In the genomic region with DNA sequence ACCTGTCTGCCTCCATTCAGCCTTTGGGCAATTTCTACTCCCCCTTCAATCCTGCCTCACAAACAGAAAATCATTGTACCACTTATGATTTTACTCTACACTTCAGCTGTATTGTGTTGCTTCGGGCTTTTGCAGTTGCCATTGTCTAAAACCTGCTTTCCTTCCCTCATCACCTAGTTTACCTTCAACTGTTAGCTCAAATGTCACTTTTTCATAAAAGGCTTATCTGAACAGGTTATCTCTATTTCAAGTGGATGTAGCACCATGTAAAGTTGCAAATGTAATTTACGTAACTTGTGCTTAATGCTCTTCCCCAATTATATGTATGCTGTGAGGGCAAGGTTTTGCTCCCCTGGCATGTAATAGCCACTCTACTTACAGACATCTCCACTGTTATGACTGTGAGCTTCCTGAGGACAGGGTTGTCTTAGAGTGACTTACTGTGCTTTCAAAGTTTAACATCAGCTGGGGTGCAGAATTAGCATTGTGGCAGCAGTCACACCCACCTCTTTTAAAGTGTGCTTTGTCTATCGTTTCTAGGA, we compare ENCODE assay signal across 20 cellular contexts. TPM values are rescaled to one million over a fixed set of nuclear protein-coding genes. Genes with fewer than 3 reads are reported as not detected.
DNase-seq lines count a peak whose midpoint lies in the region; ATAC-seq, FAIRE-seq and TF ChIP-seq lines count a peak whose summit lies in the region.
"Had no signal": no experiment of that assay in that cellular context is flagged by ENCODE, and none has a peak within 500 bp of the region (broad histone marks: within the 10 kb centered on the region; RNA-seq: fewer than 3 reads in every experiment).

No MANE protein-coding gene starts in this region.

- H3K9ac ChIP-seq in HUES48 (ENCODE audit: low read depth, low read length) = no peak overlapping the region
- H3K9ac ChIP-seq in H1 (replicated peaks in 1 of 4; ENCODE audit: extremely low read depth in 1 of 4, low read depth in 3 of 4, low read length in 3 of 4) = no peak overlapping the region

- H2BK15ac ChIP-seq in H1 (ENCODE audit: low read length) = no peak overlapping the region

- H3K4me1 ChIP-seq in HUES48 (ENCODE audit: control insufficient read depth, insufficient read depth, low read length) (0 out of 2 replicates have a peak, but pooled peaks cover 5% of the 10 kb centered on the region), H1 (replicated peaks in 1 of 4; ENCODE audit: control insufficient read depth in 3 of 4, insufficient read depth in 4 of 4, low read length in 3 of 4) (peaks cover 0 to 5% (median 2%) of the 10 kb centered on the region in 4 experiments; a peak in 2 of 7 replicates)
- H3K4me1 ChIP-seq: BE2C had no signal

- H3K14ac ChIP-seq in H1 (ENCODE audit: insufficient read length) = no peak overlapping the region

- POLR2A ChIA-PET in H1 (lab: Charles Lee; ENCODE audit: partially characterized antibody) = interaction anchor here (0.6 to 18.5 kb wide), 10 partner anchors 8 to 377 kb away, joined by 3 to 264 read pairs (median 3); a partner anchor contains a TSS

- no peak overlapping the region for H4K8ac ChIP-seq in H1 (ENCODE audit: extremely low read depth, insufficient read depth, low read length)

- H2BK20ac ChIP-seq in H1 (ENCODE audit: low read length) = no peak overlapping the region

- no peaks in the 10 kb centered on the region for H3K79me1 ChIP-seq in H1 (ENCODE audit: low read depth, low read length)

- CTCF ChIA-PET in H1 (lab: Charles Lee; ENCODE audit: partially characterized antibody) = interaction anchor here (0.6 to 2.0 kb wide), 6 partner anchors 14 to 99 kb away, joined by 3 to 5 read pairs (median 4); no protein-coding TSS in a partner anchor

- no peak overlapping the region for H3K4ac ChIP-seq in H1 (replicated peaks; ENCODE audit: insufficient read length, low read depth, low read length)

- H3K18ac ChIP-seq in H1 (ENCODE audit: extremely low read depth, low read length) = no peak overlapping the region

- ATAC-seq in stimulated activated naive CD8-positive, alpha-beta T cell treated with anti-CD3 and anti-CD28 coated beads, Interleukin-15, Interleukin-2, amounts not matched to agents 100 U/mL and 50 U/mL, for 24 hours = no peak
- ATAC-seq in activated T-helper 17 cell treated with anti-CD3 and anti-CD28 coated beads, Interleukin-2, amount 50 U/mL, for 72 hours (replicated peaks) = no peak

- H3K27ac Mint-ChIP-seq in stimulated activated naive CD8-positive, alpha-beta T cell treated with anti-CD3 and anti-CD28 coated beads, Interleukin-15, Interleukin-2, amounts not matched to agents 100 ng/mL and 50 ng/mL, for 24 hours = peak overlapping the region; percentile 1
- H3K27ac Mint-ChIP-seq in activated T-helper 17 cell treated with anti-CD3 and anti-CD28 coated beads, Interleukin-2, amount 50 U/mL, for 72 hours = no peak overlapping the region
- H3K27ac Mint-ChIP-seq: T-helper 1 cell treated with Interleukin-12 subunit alpha and Interleukin-12 subunit beta and Interleukin-4 antibody, amounts not matched to agents 30 μg/mL and 1 μg/mL, for 36 hours had no signal

- no peak overlapping the region for H2AFZ ChIP-seq in H1 (ENCODE audit: low read length)

- no peak overlapping the region for H3K4me3 Mint-ChIP-seq in stimulated activated naive CD8-positive, alpha-beta T cell treated with anti-CD3 and anti-CD28 coated beads, Interleukin-15, Interleukin-2, amounts not matched to agents 100 ng/mL and 50 ng/mL, for 24 hours
- H3K4me3 Mint-ChIP-seq in activated T-helper 17 cell treated with anti-CD3 and anti-CD28 coated beads, Interleukin-2, amount 50 U/mL, for 72 hours = no peak overlapping the region
- H3K4me3 Mint-ChIP-seq: H9; T-helper 1 cell treated with Interleukin-12 subunit alpha and Interleukin-12 subunit beta and Interleukin-4 antibody, amounts not matched to agents 30 μg/mL and 1 μg/mL, for 36 hours had no signal

- H2BK12ac ChIP-seq in H1 (ENCODE audit: low read depth, low read length) = no peak overlapping the region

- no peak overlapping the region for H4K5ac ChIP-seq in H1 (ENCODE audit: insufficient read length, low read depth, low read length)

- no peak for DNase-seq in stimulated activated naive CD8-positive, alpha-beta T cell treated with anti-CD3 and anti-CD28 coated beads, Interleukin-15, Interleukin-2, amounts not matched to agents 100 U/mL and 50 U/mL, for 24 hours
- DNase-seq in H1 (ENCODE audit: low read depth in 1 of 2, low spot score in 2 of 2) (no peak), GOT3 (lab: John Stamatoyannopoulos, UW) (no peak), KBM-7 (no peak), NCI-H510A treated with DMSO at 0.1 percent for 48 hours (lab: John Stamatoyannopoulos, UW) (no peak)
- DNase-seq: BE2C; caudate nucleus; H9; Right ventricle myocardium superior; stimulated activated CD4-positive, alpha-beta T cell treated with anti-CD3 and anti-CD28 coated beads, Interleukin-2, amount 100 ng/mL, for 48 hours; testis had no signal

- no peaks in the 10 kb centered on the region for H3K27me3 ChIP-seq in HUES48 (ENCODE audit: control insufficient read depth, insufficient read depth, low read length)
- H3K27me3 ChIP-seq in H1 (replicated peaks in 1 of 4; ENCODE audit: control insufficient read depth in 3 of 4, extremely low read depth in 1 of 4, insufficient read depth in 3 of 4, low read length in 3 of 4) = no peaks in the 10 kb centered on the region
- H3K27me3 ChIP-seq: BE2C, esophagus muscularis mucosa, pancreas, testis had no signal

- FAIRE-seq in H1 (lab: Jason Lieb, UNC) = no peak
- FAIRE-seq: pancreas had no signal

- H3K4me1 Mint-ChIP-seq in stimulated activated naive CD8-positive, alpha-beta T cell treated with anti-CD3 and anti-CD28 coated beads, Interleukin-15, Interleukin-2, amounts not matched to agents 100 ng/mL and 50 ng/mL, for 24 hours (ENCODE audit: low read depth) = peaks cover 34% of the 10 kb centered on the region
- peaks cover 13% of the 10 kb centered on the region for H3K4me1 Mint-ChIP-seq in activated T-helper 17 cell treated with anti-CD3 and anti-CD28 coated beads, Interleukin-2, amount 50 U/mL, for 72 hours

- no peak overlapping the region for H3K4me2 ChIP-seq in H1 (ENCODE audit: insufficient read depth in 1 of 2, low read depth in 2 of 2, low read length in 2 of 2)

- no peak for TF ChIP-seq CTCF in H1 (IDR thresholded peaks at IDR 0.05; ENCODE audit: control extremely low read depth in 1 of 3, insufficient read depth in 1 of 3, low read depth in 1 of 3, low read length in 3 of 3)

- TF ChIP-seq POLR2A in H1 (IDR thresholded peaks at IDR 0.05; ENCODE audit: control extremely low read depth in 1 of 2, low read depth in 2 of 2, low read length in 2 of 2) = no peak

- H2AK5ac ChIP-seq in H1 (ENCODE audit: low read depth, low read length) = no peak overlapping the region

- H3K9me3 ChIP-seq in HUES48 (ENCODE audit: control insufficient read depth, insufficient read depth, low read length) (no peaks in the 10 kb centered on the region), H1 (ENCODE audit: insufficient read depth in 2 of 2, low read depth in 1 of 2, low read length in 1 of 2) (no peaks in the 10 kb centered on the region)
- H3K9me3 ChIP-seq: BE2C, esophagus muscularis mucosa, pancreas, testis had no signal

- peaks cover 6 to 19% of the 10 kb centered on the region in 2 experiments; a peak in 3 of 4 replicates for H3K79me2 ChIP-seq in H1 (ENCODE audit: control insufficient read depth in 1 of 2, insufficient read depth in 2 of 2, low read length in 2 of 2)

- no peak overlapping the region for H2BK120ac ChIP-seq in H1 (replicated peaks; ENCODE audit: low read depth, low read length)

- no peak overlapping the region for H3K56ac ChIP-seq in H1 (replicated peaks; ENCODE audit: insufficient read length, low read depth, low read length)

- no peak overlapping the region for H2BK5ac ChIP-seq in H1 (ENCODE audit: low read depth, low read length)

- H3K36me3 ChIP-seq in HUES48 (ENCODE audit: control insufficient read depth, insufficient read depth, low read length) (peaks cover 84% of the 10 kb centered on the region), H1 (ENCODE audit: control insufficient read depth in 2 of 4, insufficient read depth in 4 of 4, low read length in 3 of 4) (peaks cover 29 to 76% (median 55%) of the 10 kb centered on the region in 4 experiments)

- no peak for TF ChIP-seq RAD21 in H1 (IDR thresholded peaks at IDR 0.05 in 1 of 2, conservative IDR thresholded peaks at IDR 0.05 in 1 of 2; ENCODE audit: low read depth in 2 of 2, low read length in 2 of 2)

- H3K23ac ChIP-seq in H1 (ENCODE audit: insufficient read length) = no peak overlapping the region

- in situ Hi-C loops in KBM-7 (cut with MboI; ENCODE audit: low pct_unique_long_range_greater_than_20kb, low sequenced_read_pairs) = no loop called here

- peaks cover 3 to 4% of the 10 kb centered on the region in 2 experiments for H4K20me1 ChIP-seq in H1 (replicated peaks in 1 of 2; ENCODE audit: control insufficient read depth in 1 of 2, insufficient read depth in 2 of 2, low read length in 2 of 2)

- no peaks in the 10 kb centered on the region for H3K9me3 Mint-ChIP-seq in stimulated activated naive CD8-positive, alpha-beta T cell treated with anti-CD3 and anti-CD28 coated beads, Interleukin-15, Interleukin-2, amounts not matched to agents 100 ng/mL and 50 ng/mL, for 24 hours
- H3K9me3 Mint-ChIP-seq in activated T-helper 17 cell treated with anti-CD3 and anti-CD28 coated beads, Interleukin-2, amount 50 U/mL, for 72 hours = no peaks in the 10 kb centered on the region
- H3K9me3 Mint-ChIP-seq: H9; T-helper 1 cell treated with Interleukin-12 subunit alpha and Interleukin-12 subunit beta and Interleukin-4 antibody, amounts not matched to agents 30 μg/mL and 1 μg/mL, for 36 hours had no signal

- H3K27me3 Mint-ChIP-seq in stimulated activated naive CD8-positive, alpha-beta T cell treated with anti-CD3 and anti-CD28 coated beads, Interleukin-15, Interleukin-2, amounts not matched to agents 100 ng/mL and 50 ng/mL, for 24 hours = no peaks in the 10 kb centered on the region
- no peaks in the 10 kb centered on the region for H3K27me3 Mint-ChIP-seq in activated T-helper 17 cell treated with anti-CD3 and anti-CD28 coated beads, Interleukin-2, amount 50 U/mL, for 72 hours

- peaks cover 73% of the 10 kb centered on the region for H3K36me3 Mint-ChIP-seq in stimulated activated naive CD8-positive, alpha-beta T cell treated with anti-CD3 and anti-CD28 coated beads, Interleukin-15, Interleukin-2, amounts not matched to agents 100 ng/mL and 50 ng/mL, for 24 hours (ENCODE audit: low read depth)
- H3K36me3 Mint-ChIP-seq in activated T-helper 17 cell treated with anti-CD3 and anti-CD28 coated beads, Interleukin-2, amount 50 U/mL, for 72 hours (ENCODE audit: low read depth) = peaks cover 89% of the 10 kb centered on the region

- H3K4me3 ChIP-seq in HUES48 (ENCODE audit: low read depth, low read length) (no peak overlapping the region), H1 (ENCODE audit: extremely low read depth in 1 of 4, insufficient read depth in 2 of 4, low read depth in 3 of 4, low read length in 4 of 4) (no peak overlapping the region)
- H3K4me3 ChIP-seq: esophagus muscularis mucosa, pancreas, testis had no signal

- WGBS in H1 (ENCODE audit: extremely low coverage in 1 of 2, insufficient coverage in 1 of 2, insufficient read length in 1 of 2, insufficient replicate concordance in 2 of 2, low coverage in 1 of 2, low lambda C conversion rate in 2 of 2, missing lambda C conversion rate in 1 of 2), 2 experiments = 98% methylated on average over 3 of the region's 3 CpGs; no CpG with 5 or more reads in 1 of the 2 experiments

- no peak overlapping the region for H4K91ac ChIP-seq in H1 (replicated peaks; ENCODE audit: insufficient read length, low read length)

- no peak for TF ChIP-seq EP300 in H1 (IDR thresholded peaks at IDR 0.05; ENCODE audit: borderline replicate concordance in 1 of 2, low read depth in 2 of 2, low read length in 2 of 2)

- H3K27ac ChIP-seq in HUES48 (ENCODE audit: low read depth, low read length) (peak overlapping the region; percentile 2), H1 (ENCODE audit: low read depth, low read length) (no peak overlapping the region)
- H3K27ac ChIP-seq: esophagus muscularis mucosa, pancreas, testis had no signal

- no peaks in the 10 kb centered on the region; the same call in 1 of the 2 replicates for H3K23me2 ChIP-seq in H1 (ENCODE audit: low read depth, low read length)

RNA-seq across cellular contexts. Expression of a gene that starts 5.4 kb away (rescaled TPM):
- total RNA-seq in H1 (2021; fragmentation: NEBNext Ultra II Directional; extraction: Animal tissue kit (Norgen Biotek cat#: 25700)) = 1,525 and 1,551 TPM in 2 replicates
- 949 and 1,643 TPM in 2 replicates for polyA plus RNA-seq in H1 (2011; rRNA removed)
- 2,605 TPM for polyA plus RNA-seq in H1 (2011; cell fraction: cytosol; rRNA removed)
- polyA plus RNA-seq in H1 (2011; cell fraction: nucleus; rRNA removed) = 229 TPM
- 1,158 to 2,090 TPM (median 1,347 TPM) in 4 replicates for polyA plus RNA-seq in H1 (2012, experiment 1 of 2)
- polyA plus RNA-seq in H1 (2012, experiment 2 of 2) = 3,124 TPM
- 3,101 TPM for polyA plus RNA-seq in H1 (2013, experiment 1 of 2)
- 3,045 TPM for polyA plus RNA-seq in H1 (2013, experiment 2 of 2)
- polyA minus RNA-seq in H1 (2011; rRNA and poly(A)+ RNA removed) = 94.4 and 132 TPM in 2 replicates
- polyA minus RNA-seq in H1 (2011; cell fraction: cytosol; rRNA and poly(A)+ RNA removed) = 544 TPM
- polyA minus RNA-seq in H1 (2011; cell fraction: nucleus; rRNA and poly(A)+ RNA removed) = 151 TPM
- total RNA-seq in activated T-helper 17 cell treated with anti-CD3 and anti-CD28 coated beads, Interleukin-2, amount 50 U/mL, for 72 hours = 1,000 to 10,000 TPM; 1,597 to 2,232 TPM

RNA-seq across cellular contexts. Expression of a gene that starts 5.9 kb away (rescaled TPM):
- 88.6 and 94.3 TPM in 2 replicates for total RNA-seq in H1 (2021; fragmentation: NEBNext Ultra II Directional; extraction: Animal tissue kit (Norgen Biotek cat#: 25700))
- polyA plus RNA-seq in H1 (2011; rRNA removed) = 223 and 240 TPM in 2 replicates
- 245 TPM for polyA plus RNA-seq in H1 (2011; cell fraction: cytosol; rRNA removed)
- polyA plus RNA-seq in H1 (2011; cell fraction: nucleus; rRNA removed) = 104 TPM
- polyA plus RNA-seq in H1 (2012, experiment 1 of 2) = 108 to 134 TPM (median 120 TPM) in 4 replicates
- 19.3 TPM for polyA plus RNA-seq in H1 (2012, experiment 2 of 2)
- 86.2 TPM for polyA plus RNA-seq in H1 (2013, experiment 1 of 2)
- 95.7 TPM for polyA plus RNA-seq in H1 (2013, experiment 2 of 2)
- 100 and 133 TPM in 2 replicates for polyA minus RNA-seq in H1 (2011; rRNA and poly(A)+ RNA removed)
- 26.9 TPM for polyA minus RNA-seq in H1 (2011; cell fraction: cytosol; rRNA and poly(A)+ RNA removed)
- 47.6 TPM for polyA minus RNA-seq in H1 (2011; cell fraction: nucleus; rRNA and poly(A)+ RNA removed)
- 10 to 100 TPM; 75.2 to 77.6 TPM for total RNA-seq in activated T-helper 17 cell treated with anti-CD3 and anti-CD28 coated beads, Interleukin-2, amount 50 U/mL, for 72 hours

RNA-seq across cellular contexts. Expression of a gene that starts 14.8 kb away (rescaled TPM):
- 33.1 and 36.4 TPM in 2 replicates for total RNA-seq in H1 (2021; fragmentation: NEBNext Ultra II Directional; extraction: Animal tissue kit (Norgen Biotek cat#: 25700))
- 20.1 and 22.7 TPM in 2 replicates for polyA plus RNA-seq in H1 (2011; rRNA removed)
- polyA plus RNA-seq in H1 (2011; cell fraction: cytosol; rRNA removed) = 27.0 TPM
- polyA plus RNA-seq in H1 (2011; cell fraction: nucleus; rRNA removed) = 33.9 TPM
- 31.1 to 37.2 TPM (median 35.4 TPM) in 4 replicates for polyA plus RNA-seq in H1 (2012, experiment 1 of 2)
- polyA plus RNA-seq in H1 (2012, experiment 2 of 2) = 15.7 TPM
- 41.8 TPM for polyA plus RNA-seq in H1 (2013, experiment 1 of 2)
- 33.2 TPM for polyA plus RNA-seq in H1 (2013, experiment 2 of 2)
- 29.4 and 32.4 TPM in 2 replicates for polyA minus RNA-seq in H1 (2011; rRNA and poly(A)+ RNA removed)
- polyA minus RNA-seq in H1 (2011; cell fraction: cytosol; rRNA and poly(A)+ RNA removed) = 18.3 TPM
- 50.4 TPM for polyA minus RNA-seq in H1 (2011; cell fraction: nucleus; rRNA and poly(A)+ RNA removed)
- total RNA-seq in activated T-helper 17 cell treated with anti-CD3 and anti-CD28 coated beads, Interleukin-2, amount 50 U/mL, for 72 hours = 10 to 100 TPM; 38.9 to 44.8 TPM

RNA-seq across cellular contexts. Expression of a gene that starts 18.0 kb away (rescaled TPM):
- 29.0 and 35.1 TPM in 2 replicates for total RNA-seq in H1 (2021; fragmentation: NEBNext Ultra II Directional; extraction: Animal tissue kit (Norgen Biotek cat#: 25700))
- 91.9 and 101 TPM in 2 replicates for polyA plus RNA-seq in H1 (2011; rRNA removed)
- polyA plus RNA-seq in H1 (2011; cell fraction: cytosol; rRNA removed) = 79.2 TPM
- polyA plus RNA-seq in H1 (2011; cell fraction: nucleus; rRNA removed) = 241 TPM
- polyA plus RNA-seq in H1 (2012, experiment 1 of 2) = 35.6 to 53.5 TPM (median 49.8 TPM) in 4 replicates
- 53.6 TPM for polyA plus RNA-seq in H1 (2012, experiment 2 of 2)
- 44.1 TPM for polyA plus RNA-seq in H1 (2013, experiment 1 of 2)
- polyA plus RNA-seq in H1 (2013, experiment 2 of 2) = 43.1 TPM
- 60.9 and 63.3 TPM in 2 replicates for polyA minus RNA-seq in H1 (2011; rRNA and poly(A)+ RNA removed)
- polyA minus RNA-seq in H1 (2011; cell fraction: cytosol; rRNA and poly(A)+ RNA removed) = 23.0 TPM
- 45.7 TPM for polyA minus RNA-seq in H1 (2011; cell fraction: nucleus; rRNA and poly(A)+ RNA removed)
- total RNA-seq in activated T-helper 17 cell treated with anti-CD3 and anti-CD28 coated beads, Interleukin-2, amount 50 U/mL, for 72 hours = 10 to 100 TPM; 28.1 to 36.8 TPM

RNA-seq across cellular contexts. Expression of a gene that starts 41.1 kb away (rescaled TPM):
- total RNA-seq in H1 (2021; fragmentation: NEBNext Ultra II Directional; extraction: Animal tissue kit (Norgen Biotek cat#: 25700)) = not detected in 2 replicates
- polyA plus RNA-seq in H1 (2011; rRNA removed) = not detected in 2 replicates
- not detected for polyA plus RNA-seq in H1 (2011; cell fraction: cytosol; rRNA removed)
- polyA plus RNA-seq in H1 (2011; cell fraction: nucleus; rRNA removed) = not detected
- polyA plus RNA-seq in H1 (2012, experiment 1 of 2) = not detected in 4 replicates
- not detected for polyA plus RNA-seq in H1 (2012, experiment 2 of 2)
- not detected for polyA plus RNA-seq in H1 (2013, experiment 1 of 2)
- polyA plus RNA-seq in H1 (2013, experiment 2 of 2) = not detected
- polyA minus RNA-seq in H1 (2011; rRNA and poly(A)+ RNA removed) = not detected in 2 replicates
- not detected for polyA minus RNA-seq in H1 (2011; cell fraction: cytosol; rRNA and poly(A)+ RNA removed)
- polyA minus RNA-seq in H1 (2011; cell fraction: nucleus; rRNA and poly(A)+ RNA removed) = not detected
- total RNA-seq in activated T-helper 17 cell treated with anti-CD3 and anti-CD28 coated beads, Interleukin-2, amount 50 U/mL, for 72 hours = under 1 TPM in 1 of 2 donors, not detected in 1; 0.98 TPM
- total RNA-seq: esophagus muscularis mucosa, glomerular endothelial cell, H9, LHCN-M2, liver, pancreas, Right ventricle myocardium superior had no signal
- polyA plus RNA-seq: liver, pancreas had no signal
